8 cellular contexts compared by ENCODE assay signal in the genomic region with DNA sequence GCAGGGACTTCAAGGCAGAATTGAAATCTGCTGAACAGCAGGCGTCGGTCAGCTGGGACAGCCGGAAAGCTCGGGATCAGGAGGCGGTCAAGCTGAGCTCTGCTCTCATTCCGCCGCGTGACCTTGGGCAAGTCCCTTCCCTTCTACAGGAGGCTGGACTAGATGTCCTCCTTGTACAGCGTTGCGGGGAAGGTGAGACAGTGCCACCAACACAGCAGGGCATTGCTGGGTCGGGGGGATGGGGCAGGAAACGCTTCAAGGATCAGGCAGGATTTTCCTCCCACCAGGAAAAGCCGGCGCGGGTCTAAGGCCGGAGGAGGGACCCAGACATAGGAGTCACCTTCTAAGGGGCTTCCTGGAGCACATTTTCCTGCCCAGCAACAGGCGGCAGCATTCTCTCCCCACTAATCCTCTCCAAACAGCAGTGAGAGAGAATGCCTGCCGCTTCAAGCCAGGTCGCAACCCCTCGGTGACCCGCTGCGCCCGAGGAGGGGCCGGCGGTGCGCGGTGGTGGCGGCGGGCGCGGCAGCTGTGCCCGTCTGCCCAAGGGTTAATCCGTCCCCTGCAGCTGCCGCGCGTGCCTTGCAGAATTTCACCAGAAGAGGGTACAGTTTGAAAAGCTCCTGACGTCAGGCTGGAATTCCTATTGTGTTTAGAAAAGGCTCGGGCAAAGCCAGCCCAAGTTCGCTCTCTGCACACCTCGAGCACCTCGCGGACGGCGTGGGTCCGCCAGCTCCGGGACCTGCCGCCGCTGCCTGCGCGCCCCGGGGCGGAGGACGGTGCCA. TPM values are rescaled to one million over a fixed set of nuclear protein-coding genes. Genes with fewer than 3 reads are reported as not detected.
DNase-seq lines count a peak whose midpoint lies in the region; ATAC-seq and TF ChIP-seq lines count a peak whose summit lies in the region.

A gene with protein sequence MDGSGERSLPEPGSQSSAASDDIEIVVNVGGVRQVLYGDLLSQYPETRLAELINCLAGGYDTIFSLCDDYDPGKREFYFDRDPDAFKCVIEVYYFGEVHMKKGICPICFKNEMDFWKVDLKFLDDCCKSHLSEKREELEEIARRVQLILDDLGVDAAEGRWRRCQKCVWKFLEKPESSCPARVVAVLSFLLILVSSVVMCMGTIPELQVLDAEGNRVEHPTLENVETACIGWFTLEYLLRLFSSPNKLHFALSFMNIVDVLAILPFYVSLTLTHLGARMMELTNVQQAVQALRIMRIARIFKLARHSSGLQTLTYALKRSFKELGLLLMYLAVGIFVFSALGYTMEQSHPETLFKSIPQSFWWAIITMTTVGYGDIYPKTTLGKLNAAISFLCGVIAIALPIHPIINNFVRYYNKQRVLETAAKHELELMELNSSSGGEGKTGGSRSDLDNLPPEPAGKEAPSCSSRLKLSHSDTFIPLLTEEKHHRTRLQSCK (plus strand): TSS at position 644 of the 785 bp plus-strand sequence. CDS start 493 bp downstream, outside the sequence.

- H3K27me3 ChIP-seq in MM.1S (replicated peaks; ENCODE audit: insufficient read depth, low read length) = peaks cover 21% of the 10 kb centered on the region; the same call in 1 of the 2 replicates

- no peak within 1 kb of the TSS for H2AFZ ChIP-seq in MM.1S (ENCODE audit: low read length)

- H3K27ac Mint-ChIP-seq in endothelial cell (ENCODE audit: unreplicated experiment) = peak within 1 kb of the TSS; percentile 33

- peaks cover 29% of the 10 kb centered on the region for H3K27me3 Mint-ChIP-seq in endothelial cell (ENCODE audit: unreplicated experiment)

- H3K4me3 ChIP-seq in MM.1S (ENCODE audit: low read length) = no peak within 1 kb of the TSS

- H3K9me3 Mint-ChIP-seq in endothelial cell (ENCODE audit: unreplicated experiment) = no peaks in the 10 kb centered on the region

- no peaks in the 10 kb centered on the region for H3K9me3 ChIP-seq in MM.1S (replicated peaks; ENCODE audit: insufficient read depth, low read length)

- H3K4me2 ChIP-seq in MM.1S (ENCODE audit: low read depth, low read length) = no peak within 1 kb of the TSS

- H3F3A ChIP-seq in MM.1S (ENCODE audit: insufficient read depth, low read length) = no peaks in the 10 kb centered on the region

- TF ChIP-seq CTCF in endothelial cell (IDR thresholded peaks at IDR 0.05; ENCODE audit: unreplicated experiment) (no peak), MM.1S (IDR thresholded peaks at IDR 0.05; ENCODE audit: low read length) (no peak)

- no peaks in the 10 kb centered on the region for H3K4me1 ChIP-seq in MM.1S (ENCODE audit: low read length)

- H3K4me3 Mint-ChIP-seq in endothelial cell (ENCODE audit: unreplicated experiment) = peak within 1 kb of the TSS; percentile 89

- H3K36me3 Mint-ChIP-seq in endothelial cell (ENCODE audit: low read depth, unreplicated experiment) = peaks cover 15% of the 10 kb centered on the region

- no peak within 1 kb of the TSS for H3K27ac ChIP-seq in MM.1S (ENCODE audit: low read length)

- no peaks in the 10 kb centered on the region for H3K36me3 ChIP-seq in MM.1S (replicated peaks; ENCODE audit: insufficient read depth, low read length)

- peak; percentile 14 for DNase-seq in stimulated activated CD4-positive, alpha-beta T cell treated with anti-CD3 and anti-CD28 coated beads, Interleukin-15, amount 100 ng/mL, for 24 hours
- DNase-seq in stimulated activated CD4-positive, alpha-beta T cell treated with anti-CD3 and anti-CD28 coated beads, Interleukin-4, amount 100 ng/mL, for 1 hour = no peak
- DNase-seq in NOMO-1 treated with DMSO at 0.1 percent for 48 hours (lab: John Stamatoyannopoulos, UW; ENCODE audit: unreplicated experiment) (peak; percentile 77), endothelial cell (ENCODE audit: low spot score) (peak; percentile 70), mucosa of gallbladder (ENCODE audit: low spot score) (peak; percentile 37), MM.1S (no peak), NCI-H446 treated with DMSO at 0.1 percent for 48 hours (lab: John Stamatoyannopoulos, UW) (no peak)

- no peaks in the 10 kb centered on the region for H3K79me2 ChIP-seq in MM.1S (ENCODE audit: low read length)

- H3K9ac ChIP-seq in MM.1S (ENCODE audit: low read length) = no peak within 1 kb of the TSS

- H3K9me2 ChIP-seq in MM.1S (replicated peaks; ENCODE audit: insufficient read depth, low read length) = no peaks in the 10 kb centered on the region

- no peak for ATAC-seq in GM21528 (IDR thresholded peaks at IDR 0.05; ENCODE audit: low FRiP score, unreplicated experiment)

- peaks cover 22% of the 10 kb centered on the region for H3K4me1 Mint-ChIP-seq in endothelial cell (ENCODE audit: unreplicated experiment)

- H4K20me1 ChIP-seq in MM.1S (ENCODE audit: insufficient read depth, low read length) = no peaks in the 10 kb centered on the region

RNA-seq across cellular contexts. Expression of the gene that starts here (rescaled TPM):
- total RNA-seq in endothelial cell (ENCODE audit: unreplicated experiment) (8.4 TPM), mucosa of gallbladder (0.63 TPM)

Comparison
In these comparisons a context has a peak if more than half of its experiments do, and no peak if none do; other contexts are left out.
1. DNase-seq: peak in stimulated activated CD4-positive, alpha-beta T cell treated with anti-CD3 and anti-CD28 coated beads, Interleukin-15, amount 100 ng/mL, for 24 hours (single experiment), NOMO-1 treated with DMSO at 0.1 percent for 48 hours (single experiment) and endothelial cell (single experiment); none in stimulated activated CD4-positive, alpha-beta T cell treated with anti-CD3 and anti-CD28 coated beads, Interleukin-4, amount 100 ng/mL, for 1 hour (single experiment), MM.1S (single experiment) and NCI-H446 treated with DMSO at 0.1 percent for 48 hours (single experiment).
2. Peak in DNase-seq in mucosa of gallbladder; RNA of the gene not detected or under 1 TPM.